In genomic region chr2:112889976-112890375, GRCh38 we compare ENCODE assay signal across 21 cellular contexts. TPM values are rescaled to one million over a fixed set of nuclear protein-coding genes. Genes with fewer than 3 reads are reported as not detected.
DNase-seq lines count a peak whose midpoint lies in the region; ATAC-seq and TF ChIP-seq lines count a peak whose summit lies in the region.
"Had no signal": no experiment of that assay in that cellular context is flagged by ENCODE, and none has a peak within 500 bp of the region (broad histone marks: within the 10 kb centered on the region; RNA-seq: fewer than 3 reads in every experiment).

No MANE protein-coding gene starts in this region.

- TF ChIP-seq CTCF in WERI-Rb-1 (IDR thresholded peaks at IDR 0.05; ENCODE audit: low read depth, low read length) (no peak), osteoblast (IDR thresholded peaks at IDR 0.05; ENCODE audit: extremely low read depth, low read depth, low read length) (no peak)

- ATAC-seq in left lobe of liver = no peak
- ATAC-seq in GM21717 (IDR thresholded peaks at IDR 0.05; ENCODE audit: unreplicated experiment) = no peak
- ATAC-seq: K562, PC-3 had no signal

- peak overlapping the region; percentile 16; the same call in 1 of the 2 replicates for H3K27ac ChIP-seq in WERI-Rb-1
- no peak overlapping the region for H3K27ac ChIP-seq in osteoblast (ENCODE audit: low read depth, low read length)
- H3K27ac ChIP-seq: SK-N-MC had no signal

- no peaks in the 10 kb centered on the region for H3K79me2 ChIP-seq in osteoblast (ENCODE audit: insufficient read depth, low read length)

- peak; percentile 9 for DNase-seq in NCI-H510A treated with DMSO at 0.1 percent for 48 hours (lab: John Stamatoyannopoulos, UW)
- no peak for DNase-seq in NCI-H510A (lab: John Stamatoyannopoulos, UW)
- peak; percentile 95 for DNase-seq in NCI-H2171 treated with DMSO at 0.1 percent for 48 hours (lab: John Stamatoyannopoulos, UW)
- no peak for DNase-seq in WERI-Rb-1
- no peak for DNase-seq in osteoblast (ENCODE audit: insufficient read length, low spot score, missing footprints)
- no peak for DNase-seq in left lobe of liver (ENCODE audit: low spot score)
- DNase-seq in NCI-H1694 (lab: John Stamatoyannopoulos, UW) = no peak
- DNase-seq: H7, HFFc6, MG63, NCI-H1048, NCI-H1436 treated with DMSO at 0.1 percent for 48 hours, NCI-H2029, NCI-H446 treated with DMSO at 0.1 percent for 48 hours, PC-3, SHP77, SW 1271 had no signal

- H3K36me3 ChIP-seq in WERI-Rb-1 (no peaks in the 10 kb centered on the region), osteoblast (ENCODE audit: insufficient read depth, low read length) (no peaks in the 10 kb centered on the region)
- H3K36me3 ChIP-seq: MG63 had no signal

- peak overlapping the region; percentile 2 for H2AFZ ChIP-seq in osteoblast (ENCODE audit: low read length)

- H4K20me1 ChIP-seq in osteoblast (ENCODE audit: insufficient read depth, low read length) = no peaks in the 10 kb centered on the region

- H3K4me1 ChIP-seq in osteoblast (ENCODE audit: insufficient read depth, low read length) = no peaks in the 10 kb centered on the region

- H3K9me3 ChIP-seq in WERI-Rb-1 (ENCODE audit: severe bottlenecking) (peaks cover 5% of the 10 kb centered on the region), osteoblast (ENCODE audit: low read depth, low read length) (no peaks in the 10 kb centered on the region)
- H3K9me3 ChIP-seq: MG63 had no signal

- H3K27me3 ChIP-seq in WERI-Rb-1 (ENCODE audit: insufficient read depth, low read depth, severe bottlenecking) (no peaks in the 10 kb centered on the region), osteoblast (ENCODE audit: insufficient read depth, low read length) (no peaks in the 10 kb centered on the region)
- H3K27me3 ChIP-seq: MG63 had no signal

- H3K4me2 ChIP-seq in osteoblast (ENCODE audit: insufficient read depth, low read length) = no peak overlapping the region

- H3K4me3 ChIP-seq in WERI-Rb-1 (ENCODE audit: low read depth, low read length) (no peak overlapping the region), osteoblast (ENCODE audit: insufficient read depth, low read length) (no peak overlapping the region)
- H3K4me3 ChIP-seq: K562, MG63, SK-N-MC had no signal

RNA-seq across cellular contexts. Expression of gene IL37, which starts 21.0 kb away (rescaled TPM):
- not detected in 2 replicates for total RNA-seq in osteoblast
- total RNA-seq in left lobe of liver = not detected
- total RNA-seq: G401, HFFc6, K562 had no signal

RNA-seq across cellular contexts. Expression of gene IL1B, which starts 53.4 kb away (rescaled TPM):
- total RNA-seq in osteoblast (0.36 TPM in 1 of 2 replicates, not detected in the other), left lobe of liver (not detected)
- total RNA-seq: G401, H7 had no signal

Comparison
In these comparisons a context has a peak if more than half of its experiments do, and no peak if none do; other contexts are left out.
1. DNase-seq: peak in NCI-H510A treated with DMSO at 0.1 percent for 48 hours (single experiment) and NCI-H2171 treated with DMSO at 0.1 percent for 48 hours (single experiment); none in NCI-H510A (single experiment), WERI-Rb-1 (single experiment), osteoblast (single experiment), left lobe of liver (single experiment) and NCI-H1694 (single experiment).